21 cellular contexts compared by ENCODE assay signal in genomic region chr10:1020966-1021365, GRCh38. TPM values are rescaled to one million over a fixed set of nuclear protein-coding genes. Genes with fewer than 3 reads are reported as not detected.
DNase-seq lines count a peak whose midpoint lies in the region; ATAC-seq and TF ChIP-seq lines count a peak whose summit lies in the region.
"Had no signal": no experiment of that assay in that cellular context is flagged by ENCODE, and none has a peak within 500 bp of the region (broad histone marks: within the 10 kb centered on the region; RNA-seq: fewer than 3 reads in every experiment).

No MANE protein-coding gene starts in this region.

- H3K4me1 Mint-ChIP-seq in GM23338 (peaks cover 3% of the 10 kb centered on the region; the same call in 1 of the 3 replicates), endodermal cell (no peaks in the 10 kb centered on the region)
- H3K4me1 Mint-ChIP-seq: CD4-positive, CD25-positive, alpha-beta regulatory T cell had no signal

- H3K9me3 ChIP-seq in endodermal cell (ENCODE audit: control insufficient read depth, low read length) (no peaks in the 10 kb centered on the region), aorta (ENCODE audit: control insufficient read depth, low read length) (no peaks in the 10 kb centered on the region)

- no peaks in the 10 kb centered on the region for H3K27me3 ChIP-seq in GM23338 (ENCODE audit: insufficient read depth)
- no peaks in the 10 kb centered on the region for H3K27me3 ChIP-seq in endodermal cell (ENCODE audit: control insufficient read depth, insufficient read depth, low read length, poor library complexity, severe bottlenecking)
- H3K27me3 ChIP-seq in aorta (ENCODE audit: control insufficient read depth in 1 of 2, insufficient read depth in 2 of 2, low read length in 1 of 2) = no peaks in the 10 kb centered on the region

- peaks cover 3% of the 10 kb centered on the region for H4K20me1 ChIP-seq in GM23338 (replicated peaks; ENCODE audit: insufficient read depth)

- H3K4me3 Mint-ChIP-seq in GM23338 (no peak overlapping the region), endodermal cell (no peak overlapping the region)
- H3K4me3 Mint-ChIP-seq: CD4-positive, CD25-positive, alpha-beta regulatory T cell; HFFc6 had no signal

- no peak overlapping the region for H3K4me3 ChIP-seq in GM23338
- H3K4me3 ChIP-seq in endodermal cell (ENCODE audit: low read length) = no peak overlapping the region
- H3K4me3 ChIP-seq in aorta (ENCODE audit: low read length in 2 of 2) = no peak overlapping the region
- H3K4me3 ChIP-seq: PC-9 had no signal

- H3K9me3 Mint-ChIP-seq in GM23338 = no peaks in the 10 kb centered on the region
- H3K9me3 Mint-ChIP-seq in endodermal cell = peaks cover 5% of the 10 kb centered on the region
- H3K9me3 Mint-ChIP-seq: CD4-positive, CD25-positive, alpha-beta regulatory T cell; HFFc6 had no signal

- no peak overlapping the region for H3K4me2 ChIP-seq in GM23338
- H3K4me2 ChIP-seq: KMS-11, PC-9 had no signal

- H3K36me3 ChIP-seq in GM23338 (ENCODE audit: insufficient read depth) (peaks cover 29% of the 10 kb centered on the region), endodermal cell (ENCODE audit: control insufficient read depth, insufficient read depth, low read length) (peaks cover 40% of the 10 kb centered on the region), aorta (ENCODE audit: control insufficient read depth in 1 of 2, insufficient read depth in 2 of 2, low read length in 1 of 2) (peaks cover 0 to 7% of the 10 kb centered on the region in 2 donors)

- H3K36me3 Mint-ChIP-seq in GM23338 (ENCODE audit: low read depth) (peaks cover 52% of the 10 kb centered on the region), endodermal cell (ENCODE audit: low read depth) (peaks cover 55% of the 10 kb centered on the region)

- H3K9ac ChIP-seq in endodermal cell (ENCODE audit: extremely low read depth, low read length, poor library complexity, severe bottlenecking) = no peak overlapping the region
- H3K9ac ChIP-seq: KMS-11 had no signal

- H3K27me3 Mint-ChIP-seq in GM23338 (ENCODE audit: insufficient read depth, low read depth, poor library complexity) (peaks cover 6% of the 10 kb centered on the region), endodermal cell (ENCODE audit: insufficient read depth) (no peaks in the 10 kb centered on the region)
- H3K27me3 Mint-ChIP-seq: CD4-positive, CD25-positive, alpha-beta regulatory T cell had no signal

- H2AFZ ChIP-seq in GM23338 = no peak overlapping the region
- H2AFZ ChIP-seq: PC-9 had no signal

- DNase-seq in cardiac septum (ENCODE audit: low spot score) (peak; percentile 58), Right ventricle myocardium inferior (ENCODE audit: missing footprints) (no peak), GM23338 (ENCODE audit: low spot score) (no peak), endodermal cell (peak; percentile 48), aorta (no peak), NCI-H1092 (lab: John Stamatoyannopoulos, UW) (no peak)
- DNase-seq: CD4-positive, CD25-positive, alpha-beta regulatory T cell; DMS79; HFFc6; NCI-H1105; NCI-H146; NCI-H2029; NCI-H2227 treated with DMSO at 0.1 percent for 48 hours; NCI-H510A; PC-9 had no signal

- H3K9me2 ChIP-seq in GM23338 (ENCODE audit: insufficient read depth) = no peaks in the 10 kb centered on the region

- TF ChIP-seq CTCF in GM23338 (conservative IDR thresholded peaks at IDR 0.05; ENCODE audit: low read depth in 2 of 2) (no peak), endodermal cell (conservative IDR thresholded peaks at IDR 0.05) (no peak)

- ATAC-seq in Right ventricle myocardium inferior (no peak), GM23338 (peak; percentile 16), aorta (ENCODE audit: low FRiP score) (no peak), GM18907 (IDR thresholded peaks at IDR 0.05; ENCODE audit: unreplicated experiment) (no peak)

- intact Hi-C loops in cardiac septum (cut with DNase I) = no loop called here
- intact Hi-C loops in Right ventricle myocardium inferior (cut with DNase I) = no loop called here
- intact Hi-C loops in aorta (cut with DNase I) = no loop called here

- whole genome bisulfite sequencing in endodermal cell (ENCODE audit: insufficient coverage in 1 of 2, insufficient read length in 1 of 2), 2 experiments = 94 to 96% methylated on average over 5 to 9 of the region's 9 CpGs
- whole genome bisulfite sequencing in aorta, 2 donors = 90 to 94% methylated on average over 9 of the region's 9 CpGs

- H3K4me1 ChIP-seq in GM23338 (ENCODE audit: insufficient read depth) (no peaks in the 10 kb centered on the region), endodermal cell (ENCODE audit: control insufficient read depth, insufficient read depth, low read length) (no peaks in the 10 kb centered on the region), aorta (ENCODE audit: control insufficient read depth in 1 of 2, insufficient read depth in 2 of 2, low read length in 2 of 2) (no peaks in the 10 kb centered on the region)

- H3F3A ChIP-seq in GM23338 (replicated peaks; ENCODE audit: low read depth) = peaks cover 12% of the 10 kb centered on the region; the same call in 1 of the 2 replicates

- no peak overlapping the region for H3K27ac ChIP-seq in GM23338 (ENCODE audit: low read depth)
- no peak overlapping the region for H3K27ac ChIP-seq in endodermal cell (ENCODE audit: low read depth, low read length)
- no peak overlapping the region for H3K27ac ChIP-seq in aorta (ENCODE audit: low read depth in 1 of 2, low read length in 2 of 2)
- H3K27ac ChIP-seq: HL-60, KMS-11, PC-9 had no signal

- no peak overlapping the region for H3K27ac Mint-ChIP-seq in GM23338
- peak overlapping the region; percentile 48 for H3K27ac Mint-ChIP-seq in endodermal cell
- H3K27ac Mint-ChIP-seq: HFFc6 had no signal

- no peaks in the 10 kb centered on the region for H3K79me2 ChIP-seq in GM23338 (replicated peaks; ENCODE audit: insufficient read depth)

TF ChIP-seq in GM23338, 12 proteins besides CTCF, POLR2A, EP300 and RAD21:
- TF ChIP-seq ETS1 (IDR thresholded peaks at IDR 0.05) (no peak), EZH2 (IDR thresholded peaks at IDR 0.05; ENCODE audit: low read depth, unreplicated experiment) (no peak), EZH2phosphoT487 (IDR thresholded peaks at IDR 0.05; ENCODE audit: unreplicated experiment) (no peak), ZNF331 (CRISPR knock-in tag; IDR thresholded peaks at IDR 0.05; ENCODE audit: low read depth) (no peak), POLR2AphosphoS5 (IDR thresholded peaks at IDR 0.05; ENCODE audit: low read depth) (0 out of 2 replicates have a peak, but pooled peaks have one; percentile 1)

RNA-seq across cellular contexts. Expression of gene IDI2, which starts 4.7 kb away (rescaled TPM):
- total RNA-seq in cardiac septum = 0.51 TPM
- total RNA-seq in Right ventricle myocardium inferior = 0.30 TPM
- total RNA-seq in GM23338 (2014; rRNA removed; shearing (Covaris generic)) = not detected in 2 replicates
- polyA plus RNA-seq in GM23338 (2016; fragmentation: Nextera tagmentation; extraction: Ambion mirVana) = not detected in 2 replicates
- not detected for total RNA-seq in endodermal cell
- not detected for polyA plus RNA-seq in endodermal cell (2013, experiment 1 of 2)
- not detected for polyA plus RNA-seq in endodermal cell (2013, experiment 2 of 2)
- not detected for total RNA-seq in aorta
- under 1 TPM in 1 of 2 donors, not detected in 1; 0.10 TPM for polyA plus RNA-seq in aorta
- total RNA-seq: CD4-positive, CD25-positive, alpha-beta regulatory T cell; HFFc6; HT-29; PC-9; T-helper 1 cell treated with Interleukin-12 subunit alpha and Interleukin-12 subunit beta and Interleukin-4 antibody, amounts not matched to agents 30 ng/mL and 1 ng/mL, for 36 hours had no signal
- polyA plus RNA-seq: BJ; CD4-positive, CD25-positive, alpha-beta regulatory T cell had no signal

RNA-seq across cellular contexts. Expression of gene IDI1, which starts 28.0 kb away (rescaled TPM):
- total RNA-seq in cardiac septum = 28.9 TPM
- 14.6 TPM for total RNA-seq in Right ventricle myocardium inferior
- 147 and 154 TPM in 2 replicates for total RNA-seq in GM23338 (2014; rRNA removed; shearing (Covaris generic))
- 99.0 and 119 TPM in 2 replicates for polyA plus RNA-seq in GM23338 (2016; fragmentation: Nextera tagmentation; extraction: Ambion mirVana)
- total RNA-seq in endodermal cell = 10 to 100 TPM; 36.3 to 53.3 TPM
- polyA plus RNA-seq in endodermal cell (2013, experiment 1 of 2) = 181 TPM
- polyA plus RNA-seq in endodermal cell (2013, experiment 2 of 2) = 202 TPM
- 10 to 100 TPM; 28.6 to 39.3 TPM for total RNA-seq in aorta
- 10 to 100 TPM; 18.9 to 43.3 TPM for polyA plus RNA-seq in aorta

RNA-seq across cellular contexts. Expression of gene GTPBP4, which starts 32.7 kb away (rescaled TPM):
- total RNA-seq in cardiac septum (33.1 TPM), Right ventricle myocardium inferior (29.3 TPM), endodermal cell (10 to 100 TPM; 67.2 to 70.9 TPM), aorta (10 to 100 TPM; 29.2 to 46.9 TPM)
- total RNA-seq in GM23338 (2014; rRNA removed; shearing (Covaris generic)) = 48.7 and 56.5 TPM in 2 replicates
- polyA plus RNA-seq in GM23338 (2016; fragmentation: Nextera tagmentation; extraction: Ambion mirVana) (51.2 and 62.6 TPM in 2 replicates), aorta (10 to 100 TPM; 21.6 to 24.7 TPM)
- 47.9 TPM for polyA plus RNA-seq in endodermal cell (2013, experiment 1 of 2)
- polyA plus RNA-seq in endodermal cell (2013, experiment 2 of 2) = 55.6 TPM

RNA-seq across cellular contexts. Expression of gene WDR37, which starts 35.2 kb away (rescaled TPM):
- 28.1 TPM for total RNA-seq in cardiac septum
- 28.9 TPM for total RNA-seq in Right ventricle myocardium inferior
- total RNA-seq in GM23338 (2014; rRNA removed; shearing (Covaris generic)) = 9.7 and 10.2 TPM in 2 replicates
- polyA plus RNA-seq in GM23338 (2016; fragmentation: Nextera tagmentation; extraction: Ambion mirVana) = 6.0 TPM in 2 replicates
- 10 to 100 TPM; 10.7 TPM for total RNA-seq in endodermal cell
- polyA plus RNA-seq in endodermal cell (2013, experiment 1 of 2) = 14.2 TPM
- 13.2 TPM for polyA plus RNA-seq in endodermal cell (2013, experiment 2 of 2)
- total RNA-seq in aorta = 10 to 100 TPM; 20.3 to 25.9 TPM
- 1 to 10 TPM; 3.9 to 8.6 TPM for polyA plus RNA-seq in aorta

Comparison
In these comparisons a context has a peak if more than half of its experiments do, and no peak if none do; other contexts are left out.
1. DNase-seq: peak in cardiac septum (single experiment) and endodermal cell (single experiment); none in Right ventricle myocardium inferior (single experiment), GM23338 (single experiment), aorta (0 of 2) and NCI-H1092 (single experiment).